16 cellular contexts compared by ENCODE assay signal in genomic region chr21:28099296-28099695, GRCh38.
DNase-seq lines count a peak whose midpoint lies in the region; ATAC-seq, FAIRE-seq and TF ChIP-seq lines count a peak whose summit lies in the region.
"Had no signal": no experiment of that assay in that cellular context is flagged by ENCODE, and none has a peak within 500 bp of the region (broad histone marks: within the 10 kb centered on the region; RNA-seq: fewer than 3 reads in every experiment).

No MANE protein-coding gene starts in this region.

- intact Hi-C loops in body of pancreas (cut with DNase I) (no loop called here), transverse colon (cut with DNase I; ENCODE audit: low total_unique reads) (no loop called here)

- H3K4me3 ChIP-seq in MG63, result no peak overlapping the region
- no peak overlapping the region for H3K4me3 ChIP-seq in body of pancreas
- H3K4me3 ChIP-seq in hepatocyte, result no peak overlapping the region
- no peak overlapping the region for H3K4me3 ChIP-seq in small intestine (ENCODE audit: low read depth in 1 of 2, low read length in 2 of 2)
- no peak overlapping the region for H3K4me3 ChIP-seq in transverse colon
- H3K4me3 ChIP-seq: coronary artery had no signal

- TF ChIP-seq EP300 in transverse colon (IDR thresholded peaks at IDR 0.05; ENCODE audit: low read depth), result no peak

- no peaks in the 10 kb centered on the region for H4K20me1 ChIP-seq in hepatocyte (ENCODE audit: insufficient read depth, poor library complexity, severe bottlenecking)

- H3K9me2 ChIP-seq in hepatocyte (replicated peaks; ENCODE audit: insufficient read depth), result no peaks in the 10 kb centered on the region

- H3K4me1 ChIP-seq in body of pancreas, result no peaks in the 10 kb centered on the region
- H3K4me1 ChIP-seq in hepatocyte (ENCODE audit: insufficient read depth), result no peaks in the 10 kb centered on the region
- H3K4me1 ChIP-seq in small intestine (ENCODE audit: control insufficient read depth in 2 of 2, insufficient read depth in 1 of 2, low read depth in 1 of 2, low read length in 1 of 2), result no peaks in the 10 kb centered on the region
- H3K4me1 ChIP-seq in transverse colon, result peaks cover 0 to 4% (median 0%) of the 10 kb centered on the region in 4 donors

- no peak overlapping the region for H3K4me2 ChIP-seq in hepatocyte

- H3K27me3 ChIP-seq in MG63 (no peaks in the 10 kb centered on the region), body of pancreas (no peaks in the 10 kb centered on the region), hepatocyte (no peaks in the 10 kb centered on the region), small intestine (ENCODE audit: control insufficient read depth in 2 of 2, insufficient read depth in 2 of 2, low read length in 2 of 2) (no peaks in the 10 kb centered on the region), transverse colon (no peaks in the 10 kb centered on the region)

- no peak overlapping the region for H3K27ac ChIP-seq in body of pancreas
- H3K27ac ChIP-seq in hepatocyte, result peak overlapping the region; percentile 22
- H3K27ac ChIP-seq in small intestine (ENCODE audit: low read depth in 1 of 2, low read length in 1 of 2), result no peak overlapping the region
- no peak overlapping the region for H3K27ac ChIP-seq in transverse colon
- H3K27ac ChIP-seq: coronary artery had no signal

- ATAC-seq in body of pancreas, result peak; percentile 87
- no peak for ATAC-seq in GM21723 (IDR thresholded peaks at IDR 0.05; ENCODE audit: unreplicated experiment)
- no peak for ATAC-seq in HG03045 (IDR thresholded peaks at IDR 0.05; ENCODE audit: unreplicated experiment)
- ATAC-seq: activated CD4-positive, alpha-beta T cell treated with anti-CD3 and anti-CD28 coated beads for 36 hours; stimulated activated naive B cell treated with anti-CD40 and anti-IgM and Interleukin-4, amounts not matched to agents 10 μg/mL and 1 μg/mL and 100 μg/mL, for 72 hours had no signal

- TF ChIP-seq CTCF in body of pancreas (IDR thresholded peaks at IDR 0.05) (no peak), hepatocyte (IDR thresholded peaks at IDR 0.05; ENCODE audit: poor library complexity) (no peak), transverse colon (IDR thresholded peaks at IDR 0.05) (no peak)

- no peaks in the 10 kb centered on the region for H3K9me3 ChIP-seq in MG63
- H3K9me3 ChIP-seq in body of pancreas, result no peaks in the 10 kb centered on the region
- no peaks in the 10 kb centered on the region for H3K9me3 ChIP-seq in hepatocyte (ENCODE audit: low read depth)
- H3K9me3 ChIP-seq in small intestine (ENCODE audit: control insufficient read depth, low read depth), result no peaks in the 10 kb centered on the region
- no peaks in the 10 kb centered on the region for H3K9me3 ChIP-seq in transverse colon

- FAIRE-seq in small intestine (lab: Jason Lieb, UNC), result peak; percentile 57
- FAIRE-seq: GM18507, H1 had no signal

- TF ChIP-seq POLR2A in body of pancreas (IDR thresholded peaks at IDR 0.05) (no peak), transverse colon (IDR thresholded peaks at IDR 0.05) (no peak)

- in situ Hi-C loops in transverse colon (cut with MboI; ENCODE audit: low pct_ligation_motif_present in 1 of 4, low pct_unique_long_range_greater_than_20kb in 1 of 4, low sequenced_read_pairs in 3 of 4), result no loop called here

- peak; percentile 44 for DNase-seq in MG63
- DNase-seq in body of pancreas, result peak; percentile 15 to 64 (median 46)
- DNase-seq in hepatocyte (ENCODE audit: low spot score), result peak; percentile 54
- peak; percentile 65 for DNase-seq in small intestine
- no peak for DNase-seq in transverse colon
- DNase-seq: activated CD4-positive, alpha-beta T cell treated with anti-CD3 and anti-CD28 coated beads for 36 hours; activated naive CD8-positive, alpha-beta T cell treated with anti-CD3 and anti-CD28 coated beads, Interleukin-2, amount 10 ng/mL, durations not matched to agents 7 days and 5 days; activated T-cell treated with anti-CD3 and anti-CD28 coated beads, Interleukin-2, amount 50 U/mL, for 1 hour; GDM1; NCI-H2081; stimulated activated naive B cell treated with anti-CD40 and anti-IgM and Interleukin-4, amounts not matched to agents 10 μg/mL and 1 μg/mL and 100 μg/mL, for 72 hours had no signal

- no peaks in the 10 kb centered on the region for H3K36me3 ChIP-seq in MG63
- H3K36me3 ChIP-seq in body of pancreas (replicated peaks in 1 of 2; ENCODE audit: insufficient read depth in 1 of 2, low read depth in 2 of 2), result no peaks in the 10 kb centered on the region
- H3K36me3 ChIP-seq in hepatocyte (replicated peaks; ENCODE audit: insufficient read depth, low read depth), result no peaks in the 10 kb centered on the region
- H3K36me3 ChIP-seq in small intestine (ENCODE audit: control insufficient read depth in 2 of 2, insufficient read depth in 2 of 2, low read length in 2 of 2), result no peaks in the 10 kb centered on the region
- no peaks in the 10 kb centered on the region for H3K36me3 ChIP-seq in transverse colon

- H2AFZ ChIP-seq in hepatocyte, result peak overlapping the region; percentile 2

- WGBS in body of pancreas, 2 donors, result 4 to 6% methylated on average over 4 of the region's 4 CpGs
- WGBS in hepatocyte (ENCODE audit: low lambda C conversion rate, missing lambda C conversion rate), result 27% methylated on average over 4 of the region's 4 CpGs
- 2 to 5% (median 3%) methylated on average over 3 to 4 of the region's 4 CpGs for WGBS in small intestine, 3 donors
- WGBS in transverse colon (ENCODE audit: low coverage in 1 of 2), 2 donors, result 17 to 20% methylated on average over 2 to 4 of the region's 4 CpGs

- no peaks in the 10 kb centered on the region for H3K79me2 ChIP-seq in hepatocyte
